Comparison of ENCODE assay signal across 8 cellular contexts in the genomic region with DNA sequence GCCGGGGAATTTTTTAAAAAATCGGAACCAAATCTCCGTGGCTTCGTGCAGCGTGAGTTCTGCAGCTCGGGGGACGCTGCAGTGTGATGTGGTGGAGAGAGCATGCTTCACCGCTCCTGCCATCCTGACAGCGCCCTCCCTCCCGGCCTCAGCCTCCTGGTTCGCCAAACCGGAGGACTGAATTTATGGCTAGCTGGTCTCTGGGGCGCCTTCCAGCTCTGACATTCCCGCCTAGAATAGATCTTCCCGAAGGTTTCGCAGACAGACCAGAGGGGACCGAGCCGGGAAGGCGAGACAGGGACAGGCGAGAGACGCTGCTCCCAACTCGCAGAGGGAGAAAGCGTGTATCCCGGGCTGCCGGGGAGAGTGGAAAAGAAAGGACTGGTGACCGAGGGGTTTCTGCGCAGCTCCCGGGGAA. TPM values are rescaled to one million over a fixed set of nuclear protein-coding genes. Genes with fewer than 3 reads are reported as not detected.
DNase-seq lines count a peak whose midpoint lies in the region; ATAC-seq and TF ChIP-seq lines count a peak whose summit lies in the region.

No MANE protein-coding gene starts in this region.

- no peak for ATAC-seq in GM18907 (IDR thresholded peaks at IDR 0.05; ENCODE audit: unreplicated experiment)
- no peak for ATAC-seq in GM21423 (IDR thresholded peaks at IDR 0.05; ENCODE audit: unreplicated experiment)

- no peaks in the 10 kb centered on the region for H3K79me2 ChIP-seq in hepatocyte

- peaks cover 86% of the 10 kb centered on the region for H3K27me3 Mint-ChIP-seq in progenitor cell of endocrine pancreas

- CTCF ChIA-PET in HEK293 (lab: Yijun Ruan, JAX) = interaction anchor here (0.9 kb wide), 1 partner anchor 15 kb away, joined by 3 read pairs; no protein-coding TSS in a partner anchor

- WGBS in hepatocyte (ENCODE audit: low lambda C conversion rate, missing lambda C conversion rate) = 3% methylated on average over 28 of the region's 28 CpGs

- TF ChIP-seq CTCF in AG10803 (conservative IDR thresholded peaks at IDR 0.05; ENCODE audit: low read length) (no peak), HEK293 (tag by site-specific recombination; IDR thresholded peaks at IDR 0.05) (peak; percentile 40; the same call in 1 of the 2 replicates), hepatocyte (IDR thresholded peaks at IDR 0.05; ENCODE audit: poor library complexity) (no peak), progenitor cell of endocrine pancreas (IDR thresholded peaks at IDR 0.05; ENCODE audit: unreplicated experiment) (no peak)

- H3K4me1 ChIP-seq in HEK293 (ENCODE audit: control insufficient read depth, insufficient read depth, low read length) = peaks cover 26% of the 10 kb centered on the region
- H3K4me1 ChIP-seq in hepatocyte (ENCODE audit: insufficient read depth) = peaks cover 9% of the 10 kb centered on the region

- H3K4me1 Mint-ChIP-seq in progenitor cell of endocrine pancreas (ENCODE audit: low read depth) = peaks cover 3% of the 10 kb centered on the region

- POLR2A ChIA-PET in HEK293 (lab: Yijun Ruan, JAX) = interaction anchor here (0.7 kb wide), 1 partner anchor 122 kb away, joined by 4 read pairs; no protein-coding TSS in a partner anchor

- no peaks in the 10 kb centered on the region for H3K9me2 ChIP-seq in hepatocyte (replicated peaks; ENCODE audit: insufficient read depth)

- peak overlapping the region; percentile 10 for H3K27ac Mint-ChIP-seq in progenitor cell of endocrine pancreas

- H3K4me3 ChIP-seq in AG10803 (ENCODE audit: low read length) (peak overlapping the region; percentile 38), HEK293 (ENCODE audit: low read depth, low read length) (peak overlapping the region; percentile 47), hepatocyte (peak overlapping the region; percentile 40)

- DNase-seq in AG10803 (ENCODE audit: low read depth) = no peak
- DNase-seq in amygdala (lab: John Stamatoyannopoulos, UW) = peak in 32 of 56 donors; percentile 4 to 62 (median 29)
- peak; percentile 29 for DNase-seq in hepatocyte (ENCODE audit: low spot score)
- DNase-seq in progenitor cell of endocrine pancreas (ENCODE audit: low spot score, unreplicated experiment) = no peak
- DNase-seq in 8988T = no peak

- peak overlapping the region; percentile 80 for H2AFZ ChIP-seq in hepatocyte

- peak overlapping the region; percentile 70; the same call in 1 of the 2 replicates for H3K27ac ChIP-seq in HEK293 (ENCODE audit: extremely low read depth, low read depth, low read length)
- H3K27ac ChIP-seq in hepatocyte = no peak overlapping the region

- no peaks in the 10 kb centered on the region for H3K9me3 Mint-ChIP-seq in progenitor cell of endocrine pancreas (ENCODE audit: low read depth)

- peaks cover 53% of the 10 kb centered on the region for H3K27me3 ChIP-seq in hepatocyte

- H3K4me2 ChIP-seq in hepatocyte = peak overlapping the region; percentile 98

- H3K36me3 Mint-ChIP-seq in progenitor cell of endocrine pancreas (ENCODE audit: insufficient read depth) = no peaks in the 10 kb centered on the region

- H4K20me1 ChIP-seq in hepatocyte (ENCODE audit: insufficient read depth, poor library complexity, severe bottlenecking) = no peaks in the 10 kb centered on the region

- H3K9me3 ChIP-seq in HEK293 (ENCODE audit: control insufficient read depth, insufficient read depth, low read depth, low read length) (no peaks in the 10 kb centered on the region), hepatocyte (ENCODE audit: low read depth) (no peaks in the 10 kb centered on the region)

- peak overlapping the region; percentile 81 for H3K4me3 Mint-ChIP-seq in progenitor cell of endocrine pancreas (ENCODE audit: low read depth)

- H3K36me3 ChIP-seq in HEK293 (ENCODE audit: control insufficient read depth in 2 of 2, insufficient read depth in 1 of 2, low read length in 2 of 2) (no peaks in the 10 kb centered on the region), hepatocyte (replicated peaks; ENCODE audit: insufficient read depth, low read depth) (no peaks in the 10 kb centered on the region)

TF ChIP-seq in HEK293, 187 proteins besides CTCF, POLR2A, EP300 and RAD21:
- peak; percentile 69; the same call in 1 of the 2 replicates for TF ChIP-seq ZNF335 (tag by site-specific recombination; conservative IDR thresholded peaks at IDR 0.05)
- peak; percentile 71 for TF ChIP-seq PRDM1 (tag by site-specific recombination; IDR thresholded peaks at IDR 0.05)
- peak; percentile 26; the same call in 1 of the 2 replicates for TF ChIP-seq ZNF366 (tag by site-specific recombination; conservative IDR thresholded peaks at IDR 0.05)
- TF ChIP-seq ZBTB17 (tag by site-specific recombination; IDR thresholded peaks at IDR 0.05) = peak; percentile 28; the same call in 1 of the 2 replicates
- TF ChIP-seq ZNF433 (tag by site-specific recombination; IDR thresholded peaks at IDR 0.05; ENCODE audit: low read depth) = no peak
- TF ChIP-seq IKZF3 (tag by site-specific recombination; IDR thresholded peaks at IDR 0.05) = peak; percentile 61
- TF ChIP-seq SP7 (tag by site-specific recombination; IDR thresholded peaks at IDR 0.05) = no peak
- 0 out of 2 replicates have a peak, but pooled peaks have one; percentile 23 for TF ChIP-seq ZEB2 (tag by site-specific recombination; IDR thresholded peaks at IDR 0.05)
- TF ChIP-seq ZNF654 (tag by site-specific recombination; IDR thresholded peaks at IDR 0.05; ENCODE audit: low read depth) = no peak
- TF ChIP-seq, protein P1, sequence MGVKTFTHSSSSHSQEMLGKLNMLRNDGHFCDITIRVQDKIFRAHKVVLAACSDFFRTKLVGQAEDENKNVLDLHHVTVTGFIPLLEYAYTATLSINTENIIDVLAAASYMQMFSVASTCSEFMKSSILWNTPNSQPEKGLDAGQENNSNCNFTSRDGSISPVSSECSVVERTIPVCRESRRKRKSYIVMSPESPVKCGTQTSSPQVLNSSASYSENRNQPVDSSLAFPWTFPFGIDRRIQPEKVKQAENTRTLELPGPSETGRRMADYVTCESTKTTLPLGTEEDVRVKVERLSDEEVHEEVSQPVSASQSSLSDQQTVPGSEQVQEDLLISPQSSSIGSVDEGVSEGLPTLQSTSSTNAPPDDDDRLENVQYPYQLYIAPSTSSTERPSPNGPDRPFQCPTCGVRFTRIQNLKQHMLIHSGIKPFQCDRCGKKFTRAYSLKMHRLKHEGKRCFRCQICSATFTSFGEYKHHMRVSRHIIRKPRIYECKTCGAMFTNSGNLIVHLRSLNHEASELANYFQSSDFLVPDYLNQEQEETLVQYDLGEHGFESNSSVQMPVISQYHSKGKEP (tag by site-specific recombination; IDR thresholded peaks at IDR 0.05) = 0 out of 2 replicates have a peak, but pooled peaks have one; percentile 27
- no peak for TF ChIP-seq ZNF843 (tag by site-specific recombination; IDR thresholded peaks at IDR 0.05)
- peak; percentile 85 for TF ChIP-seq ZBTB20 (tag by site-specific recombination; IDR thresholded peaks at IDR 0.05)

RNA-seq across cellular contexts. Expression of a gene that starts 25.9 kb away (rescaled TPM):
- total RNA-seq in hepatocyte (17.7 and 20.8 TPM in 2 replicates), progenitor cell of endocrine pancreas (0.55 and 0.69 TPM in 2 replicates)
- 11.7 and 17.5 TPM in 2 replicates for polyA plus RNA-seq in hepatocyte

Comparison
In these comparisons a context has a peak if more than half of its experiments do, and no peak if none do; other contexts are left out.
1. DNase-seq: peak in amygdala (32 of 56) and hepatocyte (single experiment); none in AG10803 (single experiment), progenitor cell of endocrine pancreas (single experiment) and 8988T (single experiment).
2. RNA of a gene that starts 25.9 kb away (total RNA-seq): 17.7 to 20.8 TPM in hepatocyte; 0.55 to 0.69 TPM in progenitor cell of endocrine pancreas; every median in the first group is over 10 times any median in the second.
3. Peak in every context shown above with its lines, with median percentiles within 50 percentile points of each other: H3K4me3 ChIP-seq.